Comparison of ENCODE assay signal across 1 cellular context in the genomic region with DNA sequence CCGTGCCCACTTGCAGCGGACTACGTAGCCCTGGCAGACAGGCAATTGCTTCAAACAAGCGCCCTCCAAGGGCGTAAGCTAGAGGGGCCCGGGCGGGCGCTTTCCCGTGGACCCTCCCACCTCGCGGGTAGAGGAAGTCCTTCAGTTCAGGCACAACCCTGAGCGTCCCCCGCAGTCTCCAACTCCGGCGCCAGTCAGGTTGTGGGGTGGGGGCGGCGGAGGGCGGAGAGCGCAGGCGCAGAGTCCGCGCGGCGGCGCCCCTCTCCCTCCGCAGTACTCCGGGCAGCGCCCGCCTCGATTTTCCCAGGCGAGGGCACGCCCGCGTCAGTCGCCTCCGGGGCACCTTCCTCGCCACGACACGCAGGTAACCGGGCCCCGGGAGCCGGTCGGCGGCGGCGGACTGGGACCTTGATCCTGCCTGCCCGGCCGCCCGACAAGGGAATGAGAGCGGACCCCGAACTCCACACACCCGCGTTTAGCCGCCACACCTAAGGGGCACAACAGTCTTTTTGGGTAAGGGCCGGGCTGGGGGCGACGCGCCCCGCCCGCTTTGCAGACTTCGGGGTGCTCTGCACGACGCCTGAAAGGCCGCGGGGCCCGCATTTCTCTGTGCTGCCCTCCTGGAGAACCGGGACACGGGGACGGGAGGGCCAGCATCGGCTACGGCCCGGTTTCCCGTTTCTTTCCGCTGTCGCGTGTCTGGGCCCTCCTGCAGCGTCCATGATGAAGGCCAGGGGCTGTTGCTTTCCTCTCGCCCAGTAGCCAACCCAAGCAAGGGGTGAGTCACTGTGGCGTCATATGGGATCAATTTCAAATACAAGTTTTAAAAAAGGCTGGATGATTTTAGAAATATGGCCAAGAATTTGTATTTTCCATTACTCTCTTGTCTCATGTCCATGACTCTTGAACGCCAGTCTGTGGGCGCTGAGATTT.
TF ChIP-seq lines count a peak whose summit lies in the region.

A gene (plus strand): TSS at position 276 of the 933 bp plus-strand sequence. CDS start 35,335 bp downstream, outside the sequence.

TF ChIP-seq in HepG2, 621 proteins besides CTCF, POLR2A, EP300 and RAD21 (continued from another document and continues in another):
- TF ChIP-seq CREM (IDR thresholded peaks at IDR 0.05) (no peak), CREM (CRISPR knock-in tag; IDR thresholded peaks at IDR 0.05) (no peak), ZNF674 (CRISPR knock-in tag; IDR thresholded peaks at IDR 0.05; ENCODE audit: low read depth) (no peak), ZNF546 (CRISPR knock-in tag; conservative IDR thresholded peaks at IDR 0.05) (peak; percentile 80; the same call in 1 of the 2 replicates), MAFG (CRISPR knock-in tag; IDR thresholded peaks at IDR 0.05) (0 out of 2 replicates have a peak, but pooled peaks have one; percentile 14), ISX (CRISPR knock-in tag; conservative IDR thresholded peaks at IDR 0.05) (no peak), ZNF749 (CRISPR knock-in tag; IDR thresholded peaks at IDR 0.05; ENCODE audit: borderline replicate concordance) (no peak), HNRNPLL (IDR thresholded peaks at IDR 0.05; ENCODE audit: low read depth, low read length, poor library complexity, severe bottlenecking) (peak; percentile 65), ZNF773 (CRISPR knock-in tag; IDR thresholded peaks at IDR 0.05; ENCODE audit: borderline replicate concordance) (no peak; the same call in 1 of the 2 replicates), PLRG1 (conservative IDR thresholded peaks at IDR 0.05) (no peak), CHCHD3 (CRISPR knock-in tag; IDR thresholded peaks at IDR 0.05) (0 out of 2 replicates have a peak, but pooled peaks have one; percentile 22), EZH2 (conservative IDR thresholded peaks at IDR 0.05; ENCODE audit: low read depth, low read length) (no peak), HIVEP1 (CRISPR knock-in tag; IDR thresholded peaks at IDR 0.05) (no peak; the same call in 1 of the 2 replicates), TSC22D2 (CRISPR knock-in tag; IDR thresholded peaks at IDR 0.05; ENCODE audit: borderline replicate concordance) (no peak), SMYD3 (CRISPR knock-in tag; IDR thresholded peaks at IDR 0.05) (no peak), TBX2 (CRISPR knock-in tag; IDR thresholded peaks at IDR 0.05; ENCODE audit: borderline replicate concordance) (peak; percentile 35)
- TF ChIP-seq, protein P1, sequence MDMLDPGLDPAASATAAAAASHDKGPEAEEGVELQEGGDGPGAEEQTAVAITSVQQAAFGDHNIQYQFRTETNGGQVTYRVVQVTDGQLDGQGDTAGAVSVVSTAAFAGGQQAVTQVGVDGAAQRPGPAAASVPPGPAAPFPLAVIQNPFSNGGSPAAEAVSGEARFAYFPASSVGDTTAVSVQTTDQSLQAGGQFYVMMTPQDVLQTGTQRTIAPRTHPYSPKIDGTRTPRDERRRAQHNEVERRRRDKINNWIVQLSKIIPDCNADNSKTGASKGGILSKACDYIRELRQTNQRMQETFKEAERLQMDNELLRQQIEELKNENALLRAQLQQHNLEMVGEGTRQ (IDR thresholded peaks at IDR 0.05; ENCODE audit: low read depth, low read length): no peak
- TF ChIP-seq, protein P1 (CRISPR knock-in tag; IDR thresholded peaks at IDR 0.05; ENCODE audit: borderline replicate concordance): no peak; the same call in 1 of the 2 replicates
- TF ChIP-seq, protein P2, sequence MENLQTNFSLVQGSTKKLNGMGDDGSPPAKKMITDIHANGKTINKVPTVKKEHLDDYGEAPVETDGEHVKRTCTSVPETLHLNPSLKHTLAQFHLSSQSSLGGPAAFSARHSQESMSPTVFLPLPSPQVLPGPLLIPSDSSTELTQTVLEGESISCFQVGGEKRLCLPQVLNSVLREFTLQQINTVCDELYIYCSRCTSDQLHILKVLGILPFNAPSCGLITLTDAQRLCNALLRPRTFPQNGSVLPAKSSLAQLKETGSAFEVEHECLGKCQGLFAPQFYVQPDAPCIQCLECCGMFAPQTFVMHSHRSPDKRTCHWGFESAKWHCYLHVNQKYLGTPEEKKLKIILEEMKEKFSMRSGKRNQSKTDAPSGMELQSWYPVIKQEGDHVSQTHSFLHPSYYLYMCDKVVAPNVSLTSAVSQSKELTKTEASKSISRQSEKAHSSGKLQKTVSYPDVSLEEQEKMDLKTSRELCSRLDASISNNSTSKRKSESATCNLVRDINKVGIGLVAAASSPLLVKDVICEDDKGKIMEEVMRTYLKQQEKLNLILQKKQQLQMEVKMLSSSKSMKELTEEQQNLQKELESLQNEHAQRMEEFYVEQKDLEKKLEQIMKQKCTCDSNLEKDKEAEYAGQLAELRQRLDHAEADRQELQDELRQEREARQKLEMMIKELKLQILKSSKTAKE (CRISPR knock-in tag; IDR thresholded peaks at IDR 0.05; ENCODE audit: borderline replicate concordance): no peak
- TF ChIP-seq, protein P3, sequence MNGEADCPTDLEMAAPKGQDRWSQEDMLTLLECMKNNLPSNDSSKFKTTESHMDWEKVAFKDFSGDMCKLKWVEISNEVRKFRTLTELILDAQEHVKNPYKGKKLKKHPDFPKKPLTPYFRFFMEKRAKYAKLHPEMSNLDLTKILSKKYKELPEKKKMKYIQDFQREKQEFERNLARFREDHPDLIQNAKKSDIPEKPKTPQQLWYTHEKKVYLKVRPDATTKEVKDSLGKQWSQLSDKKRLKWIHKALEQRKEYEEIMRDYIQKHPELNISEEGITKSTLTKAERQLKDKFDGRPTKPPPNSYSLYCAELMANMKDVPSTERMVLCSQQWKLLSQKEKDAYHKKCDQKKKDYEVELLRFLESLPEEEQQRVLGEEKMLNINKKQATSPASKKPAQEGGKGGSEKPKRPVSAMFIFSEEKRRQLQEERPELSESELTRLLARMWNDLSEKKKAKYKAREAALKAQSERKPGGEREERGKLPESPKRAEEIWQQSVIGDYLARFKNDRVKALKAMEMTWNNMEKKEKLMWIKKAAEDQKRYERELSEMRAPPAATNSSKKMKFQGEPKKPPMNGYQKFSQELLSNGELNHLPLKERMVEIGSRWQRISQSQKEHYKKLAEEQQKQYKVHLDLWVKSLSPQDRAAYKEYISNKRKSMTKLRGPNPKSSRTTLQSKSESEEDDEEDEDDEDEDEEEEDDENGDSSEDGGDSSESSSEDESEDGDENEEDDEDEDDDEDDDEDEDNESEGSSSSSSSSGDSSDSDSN (CRISPR knock-in tag; IDR thresholded peaks at IDR 0.05): peak; percentile 66; the same call in 1 of the 2 replicates
- TF ChIP-seq, protein P4, sequence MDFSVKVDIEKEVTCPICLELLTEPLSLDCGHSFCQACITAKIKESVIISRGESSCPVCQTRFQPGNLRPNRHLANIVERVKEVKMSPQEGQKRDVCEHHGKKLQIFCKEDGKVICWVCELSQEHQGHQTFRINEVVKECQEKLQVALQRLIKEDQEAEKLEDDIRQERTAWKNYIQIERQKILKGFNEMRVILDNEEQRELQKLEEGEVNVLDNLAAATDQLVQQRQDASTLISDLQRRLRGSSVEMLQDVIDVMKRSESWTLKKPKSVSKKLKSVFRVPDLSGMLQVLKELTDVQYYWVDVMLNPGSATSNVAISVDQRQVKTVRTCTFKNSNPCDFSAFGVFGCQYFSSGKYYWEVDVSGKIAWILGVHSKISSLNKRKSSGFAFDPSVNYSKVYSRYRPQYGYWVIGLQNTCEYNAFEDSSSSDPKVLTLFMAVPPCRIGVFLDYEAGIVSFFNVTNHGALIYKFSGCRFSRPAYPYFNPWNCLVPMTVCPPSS (IDR thresholded peaks at IDR 0.05): no peak
- TF ChIP-seq, protein P5, sequence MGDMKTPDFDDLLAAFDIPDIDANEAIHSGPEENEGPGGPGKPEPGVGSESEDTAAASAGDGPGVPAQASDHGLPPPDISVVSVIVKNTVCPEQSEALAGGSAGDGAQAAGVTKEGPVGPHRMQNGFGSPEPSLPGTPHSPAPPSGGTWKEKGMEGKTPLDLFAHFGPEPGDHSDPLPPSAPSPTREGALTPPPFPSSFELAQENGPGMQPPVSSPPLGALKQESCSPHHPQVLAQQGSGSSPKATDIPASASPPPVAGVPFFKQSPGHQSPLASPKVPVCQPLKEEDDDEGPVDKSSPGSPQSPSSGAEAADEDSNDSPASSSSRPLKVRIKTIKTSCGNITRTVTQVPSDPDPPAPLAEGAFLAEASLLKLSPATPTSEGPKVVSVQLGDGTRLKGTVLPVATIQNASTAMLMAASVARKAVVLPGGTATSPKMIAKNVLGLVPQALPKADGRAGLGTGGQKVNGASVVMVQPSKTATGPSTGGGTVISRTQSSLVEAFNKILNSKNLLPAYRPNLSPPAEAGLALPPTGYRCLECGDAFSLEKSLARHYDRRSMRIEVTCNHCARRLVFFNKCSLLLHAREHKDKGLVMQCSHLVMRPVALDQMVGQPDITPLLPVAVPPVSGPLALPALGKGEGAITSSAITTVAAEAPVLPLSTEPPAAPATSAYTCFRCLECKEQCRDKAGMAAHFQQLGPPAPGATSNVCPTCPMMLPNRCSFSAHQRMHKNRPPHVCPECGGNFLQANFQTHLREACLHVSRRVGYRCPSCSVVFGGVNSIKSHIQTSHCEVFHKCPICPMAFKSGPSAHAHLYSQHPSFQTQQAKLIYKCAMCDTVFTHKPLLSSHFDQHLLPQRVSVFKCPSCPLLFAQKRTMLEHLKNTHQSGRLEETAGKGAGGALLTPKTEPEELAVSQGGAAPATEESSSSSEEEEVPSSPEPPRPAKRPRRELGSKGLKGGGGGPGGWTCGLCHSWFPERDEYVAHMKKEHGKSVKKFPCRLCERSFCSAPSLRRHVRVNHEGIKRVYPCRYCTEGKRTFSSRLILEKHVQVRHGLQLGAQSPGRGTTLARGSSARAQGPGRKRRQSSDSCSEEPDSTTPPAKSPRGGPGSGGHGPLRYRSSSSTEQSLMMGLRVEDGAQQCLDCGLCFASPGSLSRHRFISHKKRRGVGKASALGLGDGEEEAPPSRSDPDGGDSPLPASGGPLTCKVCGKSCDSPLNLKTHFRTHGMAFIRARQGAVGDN (CRISPR knock-in tag; IDR thresholded peaks at IDR 0.05): peak; percentile 78
- TF ChIP-seq, protein P6, sequence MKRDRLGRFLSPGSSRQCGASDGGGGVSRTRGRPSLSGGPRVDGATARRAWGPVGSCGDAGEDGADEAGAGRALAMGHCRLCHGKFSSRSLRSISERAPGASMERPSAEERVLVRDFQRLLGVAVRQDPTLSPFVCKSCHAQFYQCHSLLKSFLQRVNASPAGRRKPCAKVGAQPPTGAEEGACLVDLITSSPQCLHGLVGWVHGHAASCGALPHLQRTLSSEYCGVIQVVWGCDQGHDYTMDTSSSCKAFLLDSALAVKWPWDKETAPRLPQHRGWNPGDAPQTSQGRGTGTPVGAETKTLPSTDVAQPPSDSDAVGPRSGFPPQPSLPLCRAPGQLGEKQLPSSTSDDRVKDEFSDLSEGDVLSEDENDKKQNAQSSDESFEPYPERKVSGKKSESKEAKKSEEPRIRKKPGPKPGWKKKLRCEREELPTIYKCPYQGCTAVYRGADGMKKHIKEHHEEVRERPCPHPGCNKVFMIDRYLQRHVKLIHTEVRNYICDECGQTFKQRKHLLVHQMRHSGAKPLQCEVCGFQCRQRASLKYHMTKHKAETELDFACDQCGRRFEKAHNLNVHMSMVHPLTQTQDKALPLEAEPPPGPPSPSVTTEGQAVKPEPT (CRISPR knock-in tag; IDR thresholded peaks at IDR 0.05; ENCODE audit: low read depth): no peak
- TF ChIP-seq, protein P7, sequence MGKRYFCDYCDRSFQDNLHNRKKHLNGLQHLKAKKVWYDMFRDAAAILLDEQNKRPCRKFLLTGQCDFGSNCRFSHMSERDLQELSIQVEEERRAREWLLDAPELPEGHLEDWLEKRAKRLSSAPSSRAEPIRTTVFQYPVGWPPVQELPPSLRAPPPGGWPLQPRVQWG (CRISPR knock-in tag; IDR thresholded peaks at IDR 0.05; ENCODE audit: borderline replicate concordance, low read depth): 0 out of 2 replicates have a peak, but pooled peaks have one; percentile 64
- TF ChIP-seq, protein P8, sequence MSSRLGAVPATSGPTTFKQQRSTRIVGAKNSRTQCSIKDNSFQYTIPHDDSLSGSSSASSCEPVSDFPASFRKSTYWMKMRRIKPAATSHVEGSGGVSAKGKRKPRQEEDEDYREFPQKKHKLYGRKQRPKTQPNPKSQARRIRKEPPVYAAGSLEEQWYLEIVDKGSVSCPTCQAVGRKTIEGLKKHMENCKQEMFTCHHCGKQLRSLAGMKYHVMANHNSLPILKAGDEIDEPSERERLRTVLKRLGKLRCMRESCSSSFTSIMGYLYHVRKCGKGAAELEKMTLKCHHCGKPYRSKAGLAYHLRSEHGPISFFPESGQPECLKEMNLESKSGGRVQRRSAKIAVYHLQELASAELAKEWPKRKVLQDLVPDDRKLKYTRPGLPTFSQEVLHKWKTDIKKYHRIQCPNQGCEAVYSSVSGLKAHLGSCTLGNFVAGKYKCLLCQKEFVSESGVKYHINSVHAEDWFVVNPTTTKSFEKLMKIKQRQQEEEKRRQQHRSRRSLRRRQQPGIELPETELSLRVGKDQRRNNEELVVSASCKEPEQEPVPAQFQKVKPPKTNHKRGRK (CRISPR knock-in tag; IDR thresholded peaks at IDR 0.05): no peak
- TF ChIP-seq, protein P9, sequence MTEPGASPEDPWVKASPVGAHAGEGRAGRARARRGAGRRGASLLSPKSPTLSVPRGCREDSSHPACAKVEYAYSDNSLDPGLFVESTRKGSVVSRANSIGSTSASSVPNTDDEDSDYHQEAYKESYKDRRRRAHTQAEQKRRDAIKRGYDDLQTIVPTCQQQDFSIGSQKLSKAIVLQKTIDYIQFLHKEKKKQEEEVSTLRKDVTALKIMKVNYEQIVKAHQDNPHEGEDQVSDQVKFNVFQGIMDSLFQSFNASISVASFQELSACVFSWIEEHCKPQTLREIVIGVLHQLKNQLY (CRISPR knock-in tag; IDR thresholded peaks at IDR 0.05): no peak
- TF ChIP-seq, protein P10, sequence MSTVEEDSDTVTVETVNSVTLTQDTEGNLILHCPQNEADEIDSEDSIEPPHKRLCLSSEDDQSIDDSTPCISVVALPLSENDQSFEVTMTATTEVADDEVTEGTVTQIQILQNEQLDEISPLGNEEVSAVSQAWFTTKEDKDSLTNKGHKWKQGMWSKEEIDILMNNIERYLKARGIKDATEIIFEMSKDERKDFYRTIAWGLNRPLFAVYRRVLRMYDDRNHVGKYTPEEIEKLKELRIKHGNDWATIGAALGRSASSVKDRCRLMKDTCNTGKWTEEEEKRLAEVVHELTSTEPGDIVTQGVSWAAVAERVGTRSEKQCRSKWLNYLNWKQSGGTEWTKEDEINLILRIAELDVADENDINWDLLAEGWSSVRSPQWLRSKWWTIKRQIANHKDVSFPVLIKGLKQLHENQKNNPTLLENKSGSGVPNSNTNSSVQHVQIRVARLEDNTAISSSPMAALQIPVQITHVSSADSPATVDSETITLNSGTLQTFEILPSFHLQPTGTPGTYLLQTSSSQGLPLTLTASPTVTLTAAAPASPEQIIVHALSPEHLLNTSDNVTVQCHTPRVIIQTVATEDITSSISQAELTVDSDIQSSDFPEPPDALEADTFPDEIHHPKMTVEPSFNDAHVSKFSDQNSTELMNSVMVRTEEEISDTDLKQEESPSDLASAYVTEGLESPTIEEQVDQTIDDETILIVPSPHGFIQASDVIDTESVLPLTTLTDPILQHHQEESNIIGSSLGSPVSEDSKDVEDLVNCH (CRISPR knock-in tag; IDR thresholded peaks at IDR 0.05): no peak
- TF ChIP-seq, protein P11, sequence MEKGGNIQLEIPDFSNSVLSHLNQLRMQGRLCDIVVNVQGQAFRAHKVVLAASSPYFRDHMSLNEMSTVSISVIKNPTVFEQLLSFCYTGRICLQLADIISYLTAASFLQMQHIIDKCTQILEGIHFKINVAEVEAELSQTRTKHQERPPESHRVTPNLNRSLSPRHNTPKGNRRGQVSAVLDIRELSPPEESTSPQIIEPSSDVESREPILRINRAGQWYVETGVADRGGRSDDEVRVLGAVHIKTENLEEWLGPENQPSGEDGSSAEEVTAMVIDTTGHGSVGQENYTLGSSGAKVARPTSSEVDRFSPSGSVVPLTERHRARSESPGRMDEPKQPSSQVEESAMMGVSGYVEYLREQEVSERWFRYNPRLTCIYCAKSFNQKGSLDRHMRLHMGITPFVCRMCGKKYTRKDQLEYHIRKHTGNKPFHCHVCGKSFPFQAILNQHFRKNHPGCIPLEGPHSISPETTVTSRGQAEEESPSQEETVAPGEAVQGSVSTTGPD (CRISPR knock-in tag; IDR thresholded peaks at IDR 0.05): no peak
